In the genomic region with DNA sequence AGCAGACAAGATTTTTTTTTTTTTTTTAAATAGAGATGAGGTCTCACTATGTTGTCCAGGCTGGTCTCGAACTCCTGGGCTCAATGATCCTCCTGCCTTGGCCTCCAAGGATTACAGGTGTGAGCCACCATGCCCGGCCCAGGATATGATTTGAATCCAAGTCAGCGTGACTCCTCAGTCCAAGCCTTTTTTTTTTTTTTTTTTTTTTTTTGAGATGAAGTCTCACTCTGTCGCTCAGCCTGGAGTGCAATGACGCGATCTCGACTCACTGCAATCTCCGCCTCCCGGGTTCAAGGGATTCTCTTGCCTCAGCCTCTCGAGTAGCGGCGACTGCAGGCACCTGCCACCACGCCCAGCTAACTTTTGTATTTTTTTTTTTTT, we compare ENCODE assay signal across 16 cellular contexts. TPM values are rescaled to one million over a fixed set of nuclear protein-coding genes. Genes with fewer than 3 reads are reported as not detected.
DNase-seq lines count a peak whose midpoint lies in the region; ATAC-seq, FAIRE-seq and TF ChIP-seq lines count a peak whose summit lies in the region.
"Had no signal": no experiment of that assay in that cellular context is flagged by ENCODE, and none has a peak within 500 bp of the region (broad histone marks: within the 10 kb centered on the region; RNA-seq: fewer than 3 reads in every experiment).

No MANE protein-coding gene starts in this region.

- peaks cover 10% of the 10 kb centered on the region for H3K36me3 Mint-ChIP-seq in effector memory CD8-positive, alpha-beta T cell (ENCODE audit: insufficient read depth)
- no peaks in the 10 kb centered on the region for H3K36me3 Mint-ChIP-seq in activated CD8-positive, alpha-beta T cell treated with anti-CD3 and anti-CD28 coated beads, Interleukin-2, amount 10 ng/mL, durations not matched to agents 7 days and 5 days (ENCODE audit: low read depth)
- H3K36me3 Mint-ChIP-seq: CD4-positive, CD25-positive, alpha-beta regulatory T cell had no signal

- no TSS peak for BruUV-seq in GM12878 (replicated peaks; lab: Mats Ljungman, UMichigan)

- intact Hi-C loops in GM12878 (cut with micrococcal nuclease; ENCODE audit: unreplicated experiment) (loop anchor here (1.0 to 5.0 kb wide), 4 partner anchors 65 to 465 kb away; a partner anchor contains a TSS), spleen (cut with DNase I; ENCODE audit: low total_unique reads) (loop anchor here (2.0 to 5.0 kb wide), 2 partner anchors 67 to 325 kb away; no protein-coding TSS in a partner anchor)

- H3K27ac ChIP-seq in A549: no peak overlapping the region
- no peak overlapping the region for H3K27ac ChIP-seq in Karpas-422 (ENCODE audit: low read length)
- no peak overlapping the region for H3K27ac ChIP-seq in GM12878 (ENCODE audit: control insufficient read depth, insufficient read depth)
- H3K27ac ChIP-seq in spleen: no peak overlapping the region
- H3K27ac ChIP-seq: BLaER1, GM23248 had no signal

- RAD21 ChIA-PET in GM12878 (lab: Charles Lee; ENCODE audit: unreplicated experiment): interaction anchor here (0.9 to 7.3 kb wide), 16 partner anchors 11 to 325 kb away, joined by 3 to 144 read pairs (median 12); a partner anchor contains a TSS

- H3K4me1 Mint-ChIP-seq in effector memory CD8-positive, alpha-beta T cell (ENCODE audit: low read depth in 2 of 2): peaks cover 10 to 12% of the 10 kb centered on the region in 2 donors
- H3K4me1 Mint-ChIP-seq in activated CD8-positive, alpha-beta T cell treated with anti-CD3 and anti-CD28 coated beads, Interleukin-2, amount 10 ng/mL, durations not matched to agents 7 days and 5 days (ENCODE audit: low read depth): peaks cover 14% of the 10 kb centered on the region

- no peaks in the 10 kb centered on the region for H3K9me3 ChIP-seq in A549
- no peaks in the 10 kb centered on the region for H3K9me3 ChIP-seq in Karpas-422 (ENCODE audit: low read length)
- no peaks in the 10 kb centered on the region for H3K9me3 ChIP-seq in GM12878 (replicated peaks; ENCODE audit: control insufficient read depth, insufficient read depth, low read length)
- no peaks in the 10 kb centered on the region for H3K9me3 ChIP-seq in spleen
- H3K9me3 ChIP-seq: BLaER1 had no signal

- SMC1A ChIA-PET in GM12878 (lab: Charles Lee; ENCODE audit: uncharacterized antibody, unreplicated experiment): interaction anchor here (0.5 to 8.8 kb wide), 18 partner anchors 10 to 811 kb away, joined by 3 to 167 read pairs (median 6); a partner anchor contains a TSS

- peaks cover 64 to 95% of the 10 kb centered on the region in 2 donors for H3K27me3 Mint-ChIP-seq in effector memory CD8-positive, alpha-beta T cell
- H3K27me3 Mint-ChIP-seq in activated CD8-positive, alpha-beta T cell treated with anti-CD3 and anti-CD28 coated beads, Interleukin-2, amount 10 ng/mL, durations not matched to agents 7 days and 5 days (ENCODE audit: low read depth): peaks cover 64% of the 10 kb centered on the region

- FAIRE-seq in A549 (lab: Jason Lieb, UNC) (no peak), GM12878 (lab: Jason Lieb, UNC) (no peak)

- H3K79me2 ChIP-seq in Karpas-422 (ENCODE audit: low read length): no peaks in the 10 kb centered on the region
- no peaks in the 10 kb centered on the region for H3K79me2 ChIP-seq in GM12878 (ENCODE audit: control insufficient read depth, insufficient read depth, low read length)

- TF ChIP-seq EP300 in A549 (IDR thresholded peaks at IDR 0.05): no peak
- no peak for TF ChIP-seq EP300 in GM12878 (IDR thresholded peaks at IDR 0.05; ENCODE audit: borderline replicate concordance in 1 of 2, control insufficient read depth in 1 of 2, low read depth in 2 of 2, low read length in 2 of 2)

- H3K27ac Mint-ChIP-seq in effector memory CD8-positive, alpha-beta T cell: no peak overlapping the region
- no peak overlapping the region for H3K27ac Mint-ChIP-seq in activated CD8-positive, alpha-beta T cell treated with anti-CD3 and anti-CD28 coated beads, Interleukin-2, amount 10 ng/mL, durations not matched to agents 7 days and 5 days

- TF ChIP-seq RAD21 in A549 (conservative IDR thresholded peaks at IDR 0.05 in 1 of 2, IDR thresholded peaks at IDR 0.05 in 1 of 2) (no peak), GM12878 (IDR thresholded peaks at IDR 0.05; ENCODE audit: insufficient read depth, low read depth, low read length) (no peak)

- peaks cover 16% of the 10 kb centered on the region; the same call in 2 of the 3 replicates for H3K4me1 ChIP-seq in A549
- H3K4me1 ChIP-seq in Karpas-422 (ENCODE audit: low read length): peaks cover 16% of the 10 kb centered on the region
- H3K4me1 ChIP-seq in GM12878 (ENCODE audit: control insufficient read depth, insufficient read depth, low read length): peaks cover 19% of the 10 kb centered on the region
- peaks cover 9 to 34% (median 17%) of the 10 kb centered on the region in 6 donors for H3K4me1 ChIP-seq in spleen

- H3K9me3 Mint-ChIP-seq in effector memory CD8-positive, alpha-beta T cell: no peaks in the 10 kb centered on the region
- H3K9me3 Mint-ChIP-seq in activated CD8-positive, alpha-beta T cell treated with anti-CD3 and anti-CD28 coated beads, Interleukin-2, amount 10 ng/mL, durations not matched to agents 7 days and 5 days (ENCODE audit: insufficient read depth): no peaks in the 10 kb centered on the region
- H3K9me3 Mint-ChIP-seq: HFFc6 had no signal

- H3K4me2 ChIP-seq in A549 (0 out of 3 replicates have a peak overlapping the region, but pooled peaks have one; percentile 5), Karpas-422 (ENCODE audit: low read depth, low read length, poor library complexity, severe bottlenecking) (peak overlapping the region; percentile 0), GM12878 (ENCODE audit: control insufficient read depth, insufficient read depth) (no peak overlapping the region)
- H3K4me2 ChIP-seq: BLaER1 had no signal

- no peak for TF ChIP-seq CTCF in A549 (IDR thresholded peaks at IDR 0.05)
- TF ChIP-seq CTCF in GM12878 (IDR thresholded peaks at IDR 0.05 in 2 of 3, conservative IDR thresholded peaks at IDR 0.05 in 1 of 3; ENCODE audit: control insufficient read depth in 2 of 3, extremely low read depth in 1 of 3, insufficient read depth in 1 of 3, low read depth in 3 of 3, low read length in 3 of 3): no peak
- TF ChIP-seq CTCF in spleen (IDR thresholded peaks at IDR 0.05 in 8 of 11, conservative IDR thresholded peaks at IDR 0.05 in 3 of 11): no peak

- no peak overlapping the region for H3K9ac ChIP-seq in Karpas-422 (ENCODE audit: low read length)
- H3K9ac ChIP-seq in GM12878 (ENCODE audit: control insufficient read depth, insufficient read depth, low read length): no peak overlapping the region
- H3K9ac ChIP-seq: BLaER1, GM23248 had no signal

- H3K9me2 ChIP-seq in Karpas-422 (replicated peaks; ENCODE audit: insufficient read depth, low read length): no peaks in the 10 kb centered on the region

- CTCF ChIA-PET in A549 (lab: Yijun Ruan, JAX) (interaction anchor here (0.6 to 11.2 kb wide), 48 partner anchors 12 to 999 kb away, joined by 3 to 155 read pairs (median 4); a partner anchor contains a TSS), GM12878 (lab: Yijun Ruan, JAX) (interaction anchor here (0.7 to 14.4 kb wide), 32 partner anchors 11 to 452 kb away, joined by 3 to 454 read pairs (median 5); a partner anchor contains a TSS)
- CTCF ChIA-PET in activated CD8-positive, alpha-beta T cell treated with anti-CD3 and anti-CD28 coated beads, Interleukin-2, amount 10 ng/mL, durations not matched to agents 7 days and 5 days (lab: Charles Lee): interaction anchor here (0.6 to 6.9 kb wide), 27 partner anchors 9 to 703 kb away, joined by 3 to 121 read pairs (median 5); a partner anchor contains a TSS

- POLR2A ChIA-PET in A549 (lab: Yijun Ruan, JAX): interaction anchor here (0.7 to 0.9 kb wide), 2 partner anchors 39 to 316 kb away, joined by 3 to 7 read pairs; a partner anchor contains a TSS
- POLR2A ChIA-PET in GM12878 (lab: Charles Lee): interaction anchor here (1.1 to 4.2 kb wide), 5 partner anchors 10 to 64 kb away, joined by 3 to 46 read pairs (median 23); a partner anchor contains a TSS
- POLR2A ChIA-PET in activated CD8-positive, alpha-beta T cell treated with anti-CD3 and anti-CD28 coated beads, Interleukin-2, amount 10 ng/mL, durations not matched to agents 7 days and 5 days (lab: Charles Lee): no interaction called here

- H2AFZ ChIP-seq in Karpas-422 (ENCODE audit: low read length) (no peak overlapping the region), GM12878 (ENCODE audit: control insufficient read depth, low read depth, low read length) (no peak overlapping the region)
- H2AFZ ChIP-seq: GM23248 had no signal

- H3K27me3 ChIP-seq in Karpas-422 (ENCODE audit: low read length) (no peaks in the 10 kb centered on the region), GM12878 (replicated peaks in 1 of 2; ENCODE audit: control insufficient read depth in 2 of 2, insufficient read depth in 2 of 2, low read length in 1 of 2) (peaks cover 0 to 2% of the 10 kb centered on the region in 2 experiments; a peak in 2 of 4 replicates), spleen (replicated peaks in 1 of 7) (peaks cover 2 to 71% (median 30%) of the 10 kb centered on the region in 7 donors)

- WGBS in A549 (ENCODE audit: missing lambda C conversion rate): 77% methylated on average over 13 of the region's 13 CpGs
- 78% methylated on average over 12 of the region's 13 CpGs for WGBS in GM12878 (ENCODE audit: insufficient coverage, insufficient replicate concordance, low lambda C conversion rate, missing lambda C conversion rate)
- 85 to 93% (median 89%) methylated on average over 13 of the region's 13 CpGs for WGBS in spleen, 5 donors

- DNase-seq in A549 (ENCODE audit: low read depth in 1 of 2, low spot score in 1 of 2): no peak
- DNase-seq in Karpas-422: no peak
- DNase-seq in GM12878 (ENCODE audit: low read depth, low spot score): no peak
- peak; percentile 37 for DNase-seq in spleen
- DNase-seq in effector memory CD8-positive, alpha-beta T cell: no peak
- DNase-seq in activated CD8-positive, alpha-beta T cell treated with anti-CD3 and anti-CD28 coated beads, Interleukin-2, amount 10 ng/mL, durations not matched to agents 7 days and 5 days: no peak
- no peak for DNase-seq in NCI-H526 (lab: John Stamatoyannopoulos, UW)
- DNase-seq: 8988T had no signal

- ATAC-seq in A549 (no peak), GM12878 (no peak; the same call in 2 of the 3 replicates)
- ATAC-seq in effector memory CD8-positive, alpha-beta T cell (replicated peaks): no peak
- ATAC-seq in activated CD8-positive, alpha-beta T cell treated with anti-CD3 and anti-CD28 coated beads, Interleukin-2, amount 10 ng/mL, durations not matched to agents 7 days and 5 days: no peak

- TF ChIP-seq POLR2A in A549 (IDR thresholded peaks at IDR 0.05; ENCODE audit: low read length): no peak
- no peak for TF ChIP-seq POLR2A in GM12878 (IDR thresholded peaks at IDR 0.05; ENCODE audit: low read depth, low read length)
- TF ChIP-seq POLR2A in spleen (IDR thresholded peaks at IDR 0.05): no peak

- peaks cover 5% of the 10 kb centered on the region; the same call in 1 of the 2 replicates for H4K20me1 ChIP-seq in Karpas-422 (ENCODE audit: insufficient read depth, low read depth, low read length)
- H4K20me1 ChIP-seq in GM12878 (ENCODE audit: control insufficient read depth, insufficient read depth): no peaks in the 10 kb centered on the region

- no peaks in the 10 kb centered on the region for H3K36me3 ChIP-seq in Karpas-422 (ENCODE audit: insufficient read depth, low read length)
- no peaks in the 10 kb centered on the region for H3K36me3 ChIP-seq in GM12878 (ENCODE audit: control insufficient read depth in 2 of 2, insufficient read depth in 2 of 2, low read length in 1 of 2)
- no peaks in the 10 kb centered on the region for H3K36me3 ChIP-seq in spleen
- H3K36me3 ChIP-seq: BLaER1 had no signal

- in situ Hi-C loops in GM12878 (cut with MboI): loop anchor here (5.0 kb wide), 2 partner anchors 65 to 325 kb away; a partner anchor contains a TSS

- no peak overlapping the region for H3K4me3 ChIP-seq in A549
- H3K4me3 ChIP-seq in Karpas-422 (ENCODE audit: low read length): no peak overlapping the region
- H3K4me3 ChIP-seq in GM12878: no peak overlapping the region
- H3K4me3 ChIP-seq in spleen: no peak overlapping the region
- H3K4me3 ChIP-seq: BLaER1, GM23248, K562 had no signal

- no peak overlapping the region for H3K4me3 Mint-ChIP-seq in effector memory CD8-positive, alpha-beta T cell
- H3K4me3 Mint-ChIP-seq in activated CD8-positive, alpha-beta T cell treated with anti-CD3 and anti-CD28 coated beads, Interleukin-2, amount 10 ng/mL, durations not matched to agents 7 days and 5 days: no peak overlapping the region
- H3K4me3 Mint-ChIP-seq: CD4-positive, CD25-positive, alpha-beta regulatory T cell; HFFc6 had no signal

RNA-seq across cellular contexts. Expression of a gene that starts 6.9 kb away (rescaled TPM):
- polyA plus RNA-seq in A549 (2011; rRNA removed) (0.17 and 0.22 TPM in 2 replicates), A549 (2017; fragmentation: RNase III; extraction: RNeasy Plus Mini Kit Qiagen cat#74134 plus additional on column Dnase treatment) (0.08 to 0.16 TPM (median 0.15 TPM) in 3 replicates), GM12878 (2011; rRNA removed) (2.2 and 2.3 TPM in 2 replicates), GM12878 (2014; fragmentation: Illumina TruSeq; extraction: Trizol) (0.84 and 1.1 TPM in 2 replicates), GM12878 (2014; fragmentation: Nextera tagmentation; extraction: Ambion mirVana) (not detected), GM12878 (2014; rRNA removed) (0.88 and 0.93 TPM in 2 replicates), GM12878 (2016; fragmentation: Nextera tagmentation; extraction: Ambion mirVana) (under 1 TPM; 0.16 to 0.23 TPM), spleen (1 to 10 TPM in 1 of 3 donors, under 1 TPM in 2; 0.49 to 2.8 (median 0.57) TPM)
- 0.12 and 0.13 TPM in 2 replicates for polyA plus RNA-seq in A549 (2012; cell fraction: cytosol; rRNA removed)
- polyA plus RNA-seq in A549 (2012; cell fraction: nucleus; rRNA removed): 0.17 TPM in 2 replicates
- polyA minus RNA-seq in A549 (2011; rRNA and poly(A)+ RNA removed): 0.37 TPM in 1 of 2 replicates, not detected in the other
- not detected in 2 replicates for total RNA-seq in Karpas-422 (2014; rRNA removed; shearing (Covaris generic); ENCODE audit: low replicate concordance)
- 7.5 and 8.0 TPM in 2 replicates for total RNA-seq in GM12878 (2013; cell fraction: nucleolus; rRNA removed)
- total RNA-seq in GM12878 (2014; rRNA removed) (0.56 and 1.1 TPM in 2 replicates), GM12878 (2014; rRNA removed; fragmentation: Illumina TruSeq; extraction: Trizol) (0.72 and 0.88 TPM in 2 replicates), GM12878 (2021) (2.3 and 2.4 TPM in 2 replicates), spleen (1 to 10 TPM in 1 of 7 donors, under 1 TPM in 5, not detected in 1; 0.27 to 1.2 (median 0.60) TPM)
- polyA plus RNA-seq in GM12878 (2011; ENCODE audit: low read depth): 0.49 TPM
- polyA plus RNA-seq in GM12878 (2011; cell fraction: cytosol; rRNA removed): 1.9 and 3.5 TPM in 2 replicates
- polyA plus RNA-seq in GM12878 (2011; cell fraction: nucleus; rRNA removed): 6.2 and 8.7 TPM in 2 replicates
- polyA plus RNA-seq in GM12878 (2012): 1.0 and 1.9 TPM in 2 replicates
- polyA minus RNA-seq in GM12878 (2011; rRNA and poly(A)+ RNA removed): 3.1 and 3.4 TPM in 2 replicates
- polyA minus RNA-seq in GM12878 (2011; cell fraction: cytosol; rRNA and poly(A)+ RNA removed): 0.42 and 1.2 TPM in 2 replicates
- polyA minus RNA-seq in GM12878 (2011; cell fraction: nucleus; rRNA and poly(A)+ RNA removed): 2.5 and 2.6 TPM in 2 replicates
- total RNA-seq in activated CD8-positive, alpha-beta T cell treated with anti-CD3 and anti-CD28 coated beads, Interleukin-2, amount 10 ng/mL, durations not matched to agents 7 days and 5 days: under 1 TPM in 1 of 2 experiments, not detected in 1; 0.34 TPM
- total RNA-seq: CD4-positive, CD25-positive, alpha-beta regulatory T cell; GM23248; HT1080; K562; LHCN-M2; MCF 10A had no signal
- polyA plus RNA-seq: CD4-positive, CD25-positive, alpha-beta regulatory T cell; GM23248; K562 had no signal

RNA-seq across cellular contexts. Expression of a gene that starts 39.6 kb away (rescaled TPM):
- polyA plus RNA-seq in A549 (2011; rRNA removed) (89.1 and 140 TPM in 2 replicates), A549 (2017; fragmentation: RNase III; extraction: RNeasy Plus Mini Kit Qiagen cat#74134 plus additional on column Dnase treatment) (117 to 126 TPM (median 121 TPM) in 3 replicates), GM12878 (2011; rRNA removed) (149 and 154 TPM in 2 replicates), GM12878 (2014; fragmentation: Illumina TruSeq; extraction: Trizol) (107 and 152 TPM in 2 replicates), GM12878 (2014; fragmentation: Nextera tagmentation; extraction: Ambion mirVana) (10 to 100 TPM; 26.7 to 28.2 TPM), GM12878 (2014; rRNA removed) (61.4 and 64.4 TPM in 2 replicates), GM12878 (2016; fragmentation: Nextera tagmentation; extraction: Ambion mirVana) (100 to 1,000 TPM; 158 to 172 TPM), spleen (10 to 100 TPM in 2 of 3 donors, 1 to 10 TPM in 1; 7.7 to 22.6 (median 10.9) TPM)
- polyA plus RNA-seq in A549 (2012; cell fraction: cytosol; rRNA removed): 24.6 and 26.9 TPM in 2 replicates
- 9.4 and 18.5 TPM in 2 replicates for polyA plus RNA-seq in A549 (2012; cell fraction: nucleus; rRNA removed)
- polyA minus RNA-seq in A549 (2011; rRNA and poly(A)+ RNA removed): 107 and 115 TPM in 2 replicates
- total RNA-seq in Karpas-422 (2014; rRNA removed; shearing (Covaris generic); ENCODE audit: low replicate concordance): 80.8 and 88.3 TPM in 2 replicates
- 172 and 187 TPM in 2 replicates for total RNA-seq in GM12878 (2013; cell fraction: nucleolus; rRNA removed)
- total RNA-seq in GM12878 (2014; rRNA removed) (76.4 and 84.6 TPM in 2 replicates), GM12878 (2014; rRNA removed; fragmentation: Illumina TruSeq; extraction: Trizol) (95.2 and 99.8 TPM in 2 replicates), GM12878 (2021) (131 and 140 TPM in 2 replicates), spleen (100 to 1,000 TPM in 1 of 7 donors, 10 to 100 TPM in 6; 60.1 to 117 (median 78.5) TPM)
- 46.5 TPM for polyA plus RNA-seq in GM12878 (2011; ENCODE audit: low read depth)
- 87.9 and 96.6 TPM in 2 replicates for polyA plus RNA-seq in GM12878 (2011; cell fraction: cytosol; rRNA removed)
- polyA plus RNA-seq in GM12878 (2011; cell fraction: nucleus; rRNA removed): 76.3 and 77.4 TPM in 2 replicates
- 66.0 and 70.2 TPM in 2 replicates for polyA plus RNA-seq in GM12878 (2012)
- 107 and 156 TPM in 2 replicates for polyA minus RNA-seq in GM12878 (2011; rRNA and poly(A)+ RNA removed)
- 37.3 and 47.4 TPM in 2 replicates for polyA minus RNA-seq in GM12878 (2011; cell fraction: cytosol; rRNA and poly(A)+ RNA removed)
- polyA minus RNA-seq in GM12878 (2011; cell fraction: nucleus; rRNA and poly(A)+ RNA removed): 22.4 and 24.8 TPM in 2 replicates
- total RNA-seq in activated CD8-positive, alpha-beta T cell treated with anti-CD3 and anti-CD28 coated beads, Interleukin-2, amount 10 ng/mL, durations not matched to agents 7 days and 5 days: 100 to 1,000 TPM in 1 of 2 experiments, 10 to 100 TPM in 1; 95.0 to 102 TPM
